Comparison of ENCODE assay signal across 11 cellular contexts in genomic region chr7:99111591-99111990, GRCh38. TPM values are rescaled to one million over a fixed set of nuclear protein-coding genes. Genes with fewer than 3 reads are reported as not detected.
A peak's percentile ranks its signal among the peaks of the same experiment; 100 is the strongest.
DNase-seq lines count a peak whose midpoint lies in the region; ATAC-seq and TF ChIP-seq lines count a peak whose summit lies in the region.
"Had no signal": no experiment of that assay in that cellular context is flagged by ENCODE, and none has a peak within 500 bp of the region (broad histone marks: within the 10 kb centered on the region; RNA-seq: fewer than 3 reads in every experiment).

No MANE protein-coding gene starts in this region.

- no peak overlapping the region for H3K4me3 ChIP-seq in ascending aorta
- H3K4me3 ChIP-seq in heart right ventricle, result no peak overlapping the region

- ATAC-seq in GM19043 (IDR thresholded peaks at IDR 0.05; ENCODE audit: low read depth, unreplicated experiment) (peak; percentile 11), HG02885 (IDR thresholded peaks at IDR 0.05; ENCODE audit: poor library complexity, unreplicated experiment) (peak; percentile 21), heart right ventricle (no peak)

- intact Hi-C loops in ascending aorta (cut with DNase I), result no loop called here
- intact Hi-C loops in heart right ventricle (cut with DNase I), result no loop called here

- DNase-seq in ascending aorta (ENCODE audit: low spot score in 2 of 2) (no peak), renal cortical epithelial cell (ENCODE audit: low read depth) (peak; percentile 56), H4 (ENCODE audit: low spot score) (no peak), heart right ventricle (no peak), RPMI8226 (no peak), NCI-H446 treated with DMSO at 0.1 percent for 48 hours (lab: John Stamatoyannopoulos, UW) (no peak)
- DNase-seq: activated T-cell treated with anti-CD3 and anti-CD28 coated beads for 4 hours; DMS79; stimulated activated CD4-positive, alpha-beta T cell treated with anti-CD3 and anti-CD28 coated beads, Interleukin-15, amount 100 ng/mL, for 24 hours had no signal

- H3K36me3 ChIP-seq in ascending aorta (no peaks in the 10 kb centered on the region), heart right ventricle (peaks cover 0 to 10% (median 0%) of the 10 kb centered on the region in 9 donors)

- TF ChIP-seq CTCF in ascending aorta (IDR thresholded peaks at IDR 0.05) (no peak), heart right ventricle (IDR thresholded peaks at IDR 0.05) (no peak)

- H3K4me1 ChIP-seq in ascending aorta (peaks cover 7 to 43% of the 10 kb centered on the region in 2 donors), heart right ventricle (peaks cover 3 to 62% (median 39%) of the 10 kb centered on the region in 9 donors)

- H3K27me3 ChIP-seq in ascending aorta (no peaks in the 10 kb centered on the region), heart right ventricle (no peaks in the 10 kb centered on the region)

- H3K9me3 ChIP-seq in ascending aorta (no peaks in the 10 kb centered on the region), heart right ventricle (peaks cover 0 to 20% (median 0%) of the 10 kb centered on the region in 11 donors)

- H3K27ac ChIP-seq in ascending aorta (peak overlapping the region; percentile 11 to 53), heart right ventricle (no peak overlapping the region)

RNA-seq across cellular contexts. Expression of gene SMURF1, which starts 32.3 kb away (rescaled TPM):
- total RNA-seq in ascending aorta (26.5 TPM), renal cortical epithelial cell (40.6 and 51.2 TPM in 2 replicates), heart right ventricle (10 to 100 TPM in 9 of 10 donors, 1 to 10 TPM in 1; 8.4 to 14.7 (median 11.5) TPM)
- 14.6 and 19.0 TPM in 2 replicates for total RNA-seq in H4 (2014; rRNA removed; shearing (Covaris generic))
- 1 to 10 TPM; 4.2 to 5.1 TPM for polyA plus RNA-seq in heart right ventricle

Comparison
In these comparisons a context has a peak if more than half of its experiments do, and no peak if none do; other contexts are left out.
1. ATAC-seq: peak in GM19043 (single experiment) and HG02885 (single experiment); none in heart right ventricle (0 of 8).
2. H3K27ac ChIP-seq: peak in ascending aorta (2 of 2); none in heart right ventricle (0 of 10).